6 cellular contexts compared by ENCODE assay signal in the genomic region with DNA sequence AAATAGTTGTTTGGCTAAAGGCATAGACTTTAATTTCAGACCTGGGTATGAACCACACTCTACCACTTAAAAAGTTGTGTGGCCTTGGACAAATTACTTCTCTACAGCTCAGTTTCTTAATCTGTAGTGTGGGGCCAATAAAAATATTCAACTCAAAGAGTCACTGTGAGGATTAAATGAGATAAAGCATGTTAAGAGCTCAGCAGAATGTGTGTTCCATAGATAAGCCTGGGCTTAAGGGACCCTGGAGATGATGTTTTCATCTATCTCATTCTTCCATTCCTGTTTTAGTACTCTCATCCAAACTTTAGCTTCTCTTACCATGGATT.
"Had no signal": no experiment of that assay in that cellular context is flagged by ENCODE, and none has a peak within 500 bp of the region (broad histone marks: within the 10 kb centered on the region; RNA-seq: fewer than 3 reads in every experiment).

No MANE protein-coding gene starts in this region.

- H3K4me3 ChIP-seq: ascending aorta, coronary artery, tibial nerve had no signal

- H3K9me3 ChIP-seq: ascending aorta, tibial nerve had no signal

- H3K27ac ChIP-seq: ascending aorta, coronary artery had no signal

- DNase-seq: activated CD4-positive, alpha-beta T cell treated with anti-CD3 and anti-CD28 coated beads for 1 hour; activated CD4-positive, alpha-beta T cell treated with anti-CD3 and anti-CD28 coated beads, Interleukin-2, amount 50 U/mL, for 4 hours; activated gamma-delta T cell had no signal

- H3K36me3 ChIP-seq: ascending aorta had no signal

- H3K27me3 ChIP-seq: ascending aorta, tibial nerve had no signal
